Comparison of ENCODE assay signal across 12 cellular contexts in genomic region chr9:20570756-20571155, GRCh38. TPM values are rescaled to one million over a fixed set of nuclear protein-coding genes. Genes with fewer than 3 reads are reported as not detected.
DNase-seq lines count a peak whose midpoint lies in the region; ATAC-seq and TF ChIP-seq lines count a peak whose summit lies in the region.
"Had no signal": no experiment of that assay in that cellular context is flagged by ENCODE, and none has a peak within 500 bp of the region (broad histone marks: within the 10 kb centered on the region; RNA-seq: fewer than 3 reads in every experiment).

No MANE protein-coding gene starts in this region.

- in situ Hi-C loops in gastrocnemius medialis (cut with MboI; ENCODE audit: low sequenced_read_pairs in 4 of 4) = no loop called here

- TF ChIP-seq POLR2A in gastrocnemius medialis (IDR thresholded peaks at IDR 0.05) = no peak

- H3K4me3 ChIP-seq in ACC112 (ENCODE audit: low read depth, low read length) = peak overlapping the region; percentile 53
- no peak overlapping the region for H3K4me3 ChIP-seq in gastrocnemius medialis
- H3K4me3 ChIP-seq: GM23338, lower lobe of right lung had no signal

- no peak for TF ChIP-seq CTCF in gastrocnemius medialis (IDR thresholded peaks at IDR 0.05 in 4 of 5, conservative IDR thresholded peaks at IDR 0.05 in 1 of 5)

- H3K9me3 ChIP-seq in gastrocnemius medialis = peaks cover 0 to 7% (median 0%) of the 10 kb centered on the region in 3 donors

- H3K27ac ChIP-seq in ACC112 (ENCODE audit: low read depth, low read length) (peak overlapping the region; percentile 81), gastrocnemius medialis (no peak overlapping the region)
- H3K27ac ChIP-seq: lower lobe of right lung had no signal

- H3K36me3 ChIP-seq in ACC112 (ENCODE audit: insufficient read depth, low read length) = no peaks in the 10 kb centered on the region
- no peaks in the 10 kb centered on the region for H3K36me3 ChIP-seq in gastrocnemius medialis
- H3K36me3 ChIP-seq: lower lobe of right lung had no signal

- H3K4me1 ChIP-seq in ACC112 (ENCODE audit: control insufficient read depth, insufficient read depth, low read length, unreplicated experiment) (peaks cover 21% of the 10 kb centered on the region), gastrocnemius medialis (peaks cover 0 to 24% of the 10 kb centered on the region in 2 donors)

- intact Hi-C loops in gastrocnemius medialis (cut with DNase I; ENCODE audit: low total_unique reads) = no loop called here

- H3K27me3 ChIP-seq in ACC112 (ENCODE audit: insufficient read depth, low read length) (no peaks in the 10 kb centered on the region), gastrocnemius medialis (no peaks in the 10 kb centered on the region)

- peaks cover 18% of the 10 kb centered on the region for H3K79me2 ChIP-seq in ACC112 (ENCODE audit: control insufficient read depth, insufficient read depth, low read length, unreplicated experiment)

- no peak overlapping the region for H2AFZ ChIP-seq in ACC112 (ENCODE audit: low read length, unreplicated experiment)
- H2AFZ ChIP-seq: GM23338 had no signal

- DNase-seq in fibroblast of gingiva (ENCODE audit: low read depth) (peak; percentile 72), amniotic stem cell (lab: John Stamatoyannopoulos, UW) (no peak), HuH-7.5 (ENCODE audit: low spot score) (no peak), gastrocnemius medialis (no peak)
- DNase-seq: CD8-positive, alpha-beta T cell; lower lobe of right lung; NCI-H187 had no signal

- ATAC-seq in GM19463 (IDR thresholded peaks at IDR 0.05; ENCODE audit: unreplicated experiment) = peak; percentile 81
- peak; percentile 78 for ATAC-seq in HG03520 (IDR thresholded peaks at IDR 0.05; ENCODE audit: unreplicated experiment)
- ATAC-seq in GM21737 (IDR thresholded peaks at IDR 0.05; ENCODE audit: unreplicated experiment) = no peak
- ATAC-seq in gastrocnemius medialis = no peak
- ATAC-seq: CD8-positive, alpha-beta T cell; GM23338 had no signal

RNA-seq across cellular contexts. Expression of gene MLLT3, which starts 51.5 kb away (rescaled TPM):
- 1 to 10 TPM; 4.0 to 6.4 (median 4.5) TPM for total RNA-seq in gastrocnemius medialis

Comparison
In these comparisons a context has a peak if more than half of its experiments do, and no peak if none do; other contexts are left out.
1. ATAC-seq: peak in GM19463 (single experiment) and HG03520 (single experiment); none in GM21737 (single experiment) and gastrocnemius medialis (0 of 2).